ENCODE assay signal across 11 cellular contexts in genomic region chr12:132524405-132524804, GRCh38. TPM values are rescaled to one million over a fixed set of nuclear protein-coding genes. Genes with fewer than 3 reads are reported as not detected.
DNase-seq lines count a peak whose midpoint lies in the region; ATAC-seq, FAIRE-seq and TF ChIP-seq lines count a peak whose summit lies in the region.
"Had no signal": no experiment of that assay in that cellular context is flagged by ENCODE, and none has a peak within 500 bp of the region (broad histone marks: within the 10 kb centered on the region; RNA-seq: fewer than 3 reads in every experiment).

No MANE protein-coding gene starts in this region.

- H3K4me1 ChIP-seq in keratinocyte (ENCODE audit: control insufficient read depth, extremely low read depth, insufficient read depth, low read length), result peaks cover 23% of the 10 kb centered on the region

- peak; percentile 39 for DNase-seq in SIG-M5 treated with dmso at 0.1 percent for 504 hours (lab: John Stamatoyannopoulos, UW; ENCODE audit: unreplicated experiment)
- DNase-seq in SIG-M5 (lab: John Stamatoyannopoulos, UW), result no peak
- peak; percentile 74 for DNase-seq in astrocyte of the hippocampus (ENCODE audit: low read depth, low spot score)
- DNase-seq in keratinocyte (ENCODE audit: low read depth, low spot score), result peak; percentile 86
- DNase-seq in ureter (ENCODE audit: low spot score), result peak; percentile 91
- DNase-seq in D341Med (ENCODE audit: low spot score), result no peak
- DNase-seq: esophagus squamous epithelium had no signal

- no peak overlapping the region for H3K9ac ChIP-seq in keratinocyte (ENCODE audit: control insufficient read depth, extremely low read depth, insufficient read depth, low read length)

- no peak overlapping the region for H2AFZ ChIP-seq in keratinocyte (ENCODE audit: control insufficient read depth, low read length)

- H3K4me3 ChIP-seq in keratinocyte (ENCODE audit: control insufficient read depth in 2 of 3, extremely low read depth in 1 of 3, insufficient read depth in 2 of 3, low read depth in 1 of 3, low read length in 3 of 3), result no peak overlapping the region
- H3K4me3 ChIP-seq: esophagus squamous epithelium, Peyer's patch had no signal

- dilution Hi-C loops in keratinocyte (cut with MboI; ENCODE audit: extremely low pct_ligation_motif_present, low sequenced_read_pairs), result no loop called here

- no peak for TF ChIP-seq CTCF in keratinocyte (optimal IDR thresholded peaks at IDR 0.05 in 1 of 3, IDR thresholded peaks at IDR 0.05 in 1 of 3, conservative IDR thresholded peaks at IDR 0.05 in 1 of 3; ENCODE audit: extremely low read depth in 1 of 3, insufficient read depth in 2 of 3, low read length in 3 of 3)

- H3K9me3 ChIP-seq in keratinocyte (ENCODE audit: control insufficient read depth, low read depth, low read length), result no peaks in the 10 kb centered on the region
- H3K9me3 ChIP-seq: esophagus squamous epithelium, Peyer's patch had no signal

- no peaks in the 10 kb centered on the region for H3K36me3 ChIP-seq in keratinocyte (ENCODE audit: control insufficient read depth in 2 of 2, extremely low read depth in 1 of 2, insufficient read depth in 2 of 2, low read length in 2 of 2)

- peak; percentile 74 for FAIRE-seq in keratinocyte (lab: Jason Lieb, UNC)
- FAIRE-seq: A204.1 had no signal

- H3K4me2 ChIP-seq in keratinocyte (ENCODE audit: control insufficient read depth, extremely low read depth, insufficient read depth, low read depth, low read length), result peak overlapping the region; percentile 26

- peaks cover 3% of the 10 kb centered on the region for H3K9me1 ChIP-seq in keratinocyte (ENCODE audit: control insufficient read depth, extremely low read depth, insufficient read depth, low read length)

- no peaks in the 10 kb centered on the region for H3K27me3 ChIP-seq in keratinocyte (ENCODE audit: control insufficient read depth, extremely low read depth, insufficient read depth, low read length)
- H3K27me3 ChIP-seq: Peyer's patch had no signal

- H3K79me2 ChIP-seq in keratinocyte (ENCODE audit: control insufficient read depth, insufficient read depth, low read length), result no peaks in the 10 kb centered on the region

- no peak overlapping the region for H3K27ac ChIP-seq in keratinocyte (ENCODE audit: control insufficient read depth, insufficient read depth, low read length)
- H3K27ac ChIP-seq: esophagus squamous epithelium, Peyer's patch had no signal

- H4K20me1 ChIP-seq in keratinocyte (ENCODE audit: control insufficient read depth, extremely low read depth, insufficient read depth, low read length), result peaks cover 23% of the 10 kb centered on the region

- ATAC-seq in GM19467 (IDR thresholded peaks at IDR 0.05; ENCODE audit: unreplicated experiment) (no peak), HG03196 (IDR thresholded peaks at IDR 0.05; ENCODE audit: unreplicated experiment) (no peak)

RNA-seq across cellular contexts. Expression of gene FBRSL1, which starts 34.5 kb away (rescaled TPM):
- polyA plus RNA-seq in keratinocyte, result 0.89 to 3.7 TPM (median 2.2 TPM) in 3 replicates
- 5.8 TPM for polyA plus RNA-seq in keratinocyte (2011; ENCODE audit: low read depth)
- polyA plus RNA-seq in keratinocyte (2011; cell fraction: cytosol; rRNA removed), result 2.1 and 6.2 TPM in 2 replicates
- 15.4 and 18.2 TPM in 2 replicates for polyA plus RNA-seq in keratinocyte (2011; cell fraction: nucleus; rRNA removed)
- polyA plus RNA-seq in keratinocyte (2012; ENCODE audit: low replicate concordance), result 18.4 and 36.3 TPM in 2 replicates
- 1.0 to 8.6 TPM (median 1.3 TPM) in 3 replicates for polyA minus RNA-seq in keratinocyte
- 13.8 TPM for polyA minus RNA-seq in keratinocyte (2011; cell fraction: cytosol; rRNA and poly(A)+ RNA removed)
- 11.8 and 14.3 TPM in 2 replicates for polyA minus RNA-seq in keratinocyte (2011; cell fraction: nucleus; rRNA and poly(A)+ RNA removed)
- 68.7 TPM for total RNA-seq in ureter

Comparison
In these comparisons a context has a peak if more than half of its experiments do, and no peak if none do; other contexts are left out.
1. DNase-seq: peak in SIG-M5 treated with dmso at 0.1 percent for 504 hours (single experiment), astrocyte of the hippocampus (single experiment), keratinocyte (single experiment) and ureter (single experiment); none in SIG-M5 (single experiment) and D341Med (single experiment).